ENCODE assay signal across 12 cellular contexts in the genomic region with DNA sequence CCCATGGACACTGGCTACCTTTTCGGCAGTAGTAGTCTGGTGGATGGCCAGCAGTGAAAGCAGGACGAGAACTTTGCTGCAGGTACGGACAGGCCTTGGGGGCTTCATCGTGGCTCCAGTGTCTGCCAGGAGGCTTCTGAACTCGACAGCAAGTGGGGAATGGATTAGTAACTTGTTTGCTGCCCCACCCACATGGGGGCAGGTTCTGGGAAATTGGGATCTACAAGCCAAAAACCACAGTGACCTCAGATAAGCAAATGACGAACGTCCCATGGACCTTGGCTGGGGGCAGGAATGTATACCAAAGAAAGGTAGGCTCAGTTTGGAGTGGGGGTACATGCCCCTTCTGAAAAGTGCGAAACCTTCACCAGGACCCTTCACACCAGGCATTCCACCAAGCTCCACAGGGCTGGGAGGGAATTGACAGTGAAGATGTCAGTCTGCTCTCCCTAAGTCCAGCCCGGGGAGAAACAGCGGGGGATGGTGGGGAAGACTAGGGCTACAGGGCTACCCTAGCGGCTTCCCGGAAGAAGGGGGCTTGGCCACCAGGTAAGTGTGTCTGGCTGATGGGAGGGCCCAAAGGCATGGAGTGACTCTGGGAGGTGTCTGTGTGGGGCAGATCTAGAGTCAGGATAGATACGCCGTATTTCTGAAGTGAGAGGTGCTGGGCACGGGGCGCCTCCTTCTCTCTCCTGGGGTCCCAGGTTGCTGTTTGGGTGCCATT. TPM values are rescaled to one million over a fixed set of nuclear protein-coding genes. Genes with fewer than 3 reads are reported as not detected.
A peak's percentile ranks its signal among the peaks of the same experiment; 100 is the strongest.
DNase-seq lines count a peak whose midpoint lies in the region; ATAC-seq, FAIRE-seq and TF ChIP-seq lines count a peak whose summit lies in the region.
"Had no signal": no experiment of that assay in that cellular context is flagged by ENCODE, and none has a peak within 500 bp of the region (broad histone marks: within the 10 kb centered on the region; RNA-seq: fewer than 3 reads in every experiment).

ITIH4 (minus strand) TSS at position 138 of the 724 bp plus-strand sequence; CDS start at position 108, 30 bp downstream.

- H3K36me3 ChIP-seq in right atrium auricular region = no peaks in the 10 kb centered on the region

- no peaks in the 10 kb centered on the region for H3K27me3 ChIP-seq in right atrium auricular region
- H3K27me3 ChIP-seq in mononuclear cell (ENCODE audit: insufficient read depth, low read length) = no peaks in the 10 kb centered on the region

- TF ChIP-seq CTCF in right atrium auricular region (IDR thresholded peaks at IDR 0.05) = no peak
- TF ChIP-seq CTCF in D721Med (IDR thresholded peaks at IDR 0.05; ENCODE audit: insufficient read depth, missing control alignments) = no peak

- H3K4me1 ChIP-seq in right atrium auricular region (peaks cover 0 to 36% of the 10 kb centered on the region in 2 donors), mononuclear cell (ENCODE audit: insufficient read depth, low read length) (no peaks in the 10 kb centered on the region)

- no peak for ATAC-seq in Right ventricle myocardium inferior

- peak within 1 kb of the TSS in 1 of 2 donors; percentile 47 for H3K27ac ChIP-seq in right atrium auricular region
- H3K27ac ChIP-seq: KMS-11 had no signal

- H3K4me3 ChIP-seq in right atrium auricular region = no peak within 1 kb of the TSS
- H3K4me3 ChIP-seq in mononuclear cell (ENCODE audit: low read length) = no peak within 1 kb of the TSS
- H3K4me3 ChIP-seq: mucosa of descending colon had no signal

- DNase-seq in Right ventricle myocardium inferior (ENCODE audit: missing footprints) = peak; percentile 46
- no peak for DNase-seq in right atrium auricular region (ENCODE audit: low spot score)
- DNase-seq in astrocyte of the hippocampus (ENCODE audit: low read depth, low spot score) = peak; percentile 44
- no peak for DNase-seq in ureter (ENCODE audit: low spot score)
- DNase-seq in COLO829 (ENCODE audit: low spot score) = no peak
- no peak for DNase-seq in SKM-1 (lab: John Stamatoyannopoulos, UW; ENCODE audit: unreplicated experiment)
- DNase-seq in D721Med (ENCODE audit: insufficient read length, low spot score) = no peak
- DNase-seq: activated naive CD4-positive, alpha-beta T cell; RPMI8226 had no signal

- FAIRE-seq in D721Med (lab: Jason Lieb, UNC) = no peak

- intact Hi-C loops in Right ventricle myocardium inferior (cut with DNase I) = no loop called here

- H3K9me3 ChIP-seq in right atrium auricular region (no peaks in the 10 kb centered on the region), mononuclear cell (ENCODE audit: low read depth, low read length) (no peaks in the 10 kb centered on the region)
- H3K9me3 ChIP-seq: mucosa of descending colon had no signal

RNA-seq across cellular contexts. Expression of gene ITIH4, which starts in this region (rescaled TPM):
- 5.0 TPM for total RNA-seq in Right ventricle myocardium inferior
- 1 to 10 TPM in 1 of 2 donors, not detected in 1; 1.2 TPM for total RNA-seq in right atrium auricular region
- 10.9 TPM for total RNA-seq in mononuclear cell
- total RNA-seq in ureter = 37.1 TPM

Comparison
In these comparisons a context has a peak if more than half of its experiments do, and no peak if none do; other contexts are left out.
1. DNase-seq: peak in Right ventricle myocardium inferior (single experiment) and astrocyte of the hippocampus (single experiment); none in right atrium auricular region (single experiment), ureter (single experiment), COLO829 (single experiment), SKM-1 (single experiment) and D721Med (single experiment).